In the genomic region with DNA sequence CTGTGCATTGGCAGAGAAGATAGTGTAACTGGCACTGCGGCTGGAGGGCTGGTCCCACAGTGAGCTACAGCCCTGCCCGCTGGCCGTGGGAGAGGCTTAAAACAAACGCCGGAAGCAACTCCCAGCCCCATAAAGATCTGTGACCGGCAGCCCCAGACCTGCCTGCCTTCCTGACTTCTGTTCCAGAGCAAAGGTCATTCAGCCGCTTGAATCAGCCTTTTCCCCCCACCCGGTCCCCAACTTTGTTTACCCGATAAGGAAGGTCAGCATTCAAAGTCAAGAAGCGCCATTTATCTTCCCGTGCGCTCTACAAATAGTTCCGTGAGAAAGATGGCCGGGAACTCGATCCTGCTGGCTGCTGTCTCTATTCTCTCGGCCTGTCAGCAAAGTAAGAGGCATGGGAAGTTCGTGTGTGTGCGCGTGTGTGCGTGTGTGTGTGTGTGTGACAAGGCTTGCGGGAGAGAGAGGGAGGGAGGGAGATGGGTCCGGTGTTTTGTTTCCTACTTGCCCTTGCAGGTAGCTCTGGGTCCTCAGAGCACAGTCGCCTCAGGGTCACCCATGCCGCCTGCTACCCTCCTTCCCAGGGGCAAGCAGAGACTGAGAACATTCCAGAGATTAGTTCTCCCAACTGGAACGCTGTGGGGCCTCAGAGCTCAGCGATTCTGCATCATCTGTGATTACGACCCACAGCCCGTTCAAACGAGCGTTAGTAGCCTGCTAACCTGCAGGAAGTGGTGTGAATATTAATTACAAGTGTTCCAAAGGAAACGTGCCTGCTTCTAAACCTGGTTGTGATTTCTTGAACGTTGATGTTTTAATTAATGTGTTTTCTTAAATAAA, we compare ENCODE assay signal across 8 cellular contexts. TPM values are rescaled to one million over a fixed set of nuclear protein-coding genes. Genes with fewer than 3 reads are reported as not detected.
DNase-seq lines count a peak whose midpoint lies in the region; ATAC-seq and TF ChIP-seq lines count a peak whose summit lies in the region.

MGST2 (plus strand) TSS at position 130 of the 840 bp plus-strand sequence; CDS start at position 331, 201 bp downstream.

- H3K4me1 ChIP-seq in transverse colon = peaks cover 7 to 49% (median 31%) of the 10 kb centered on the region in 4 donors

- TF ChIP-seq EP300 in transverse colon (IDR thresholded peaks at IDR 0.05; ENCODE audit: low read depth) = no peak

- H3K27me3 Mint-ChIP-seq in activated T-cell treated with anti-CD3 and anti-CD28 coated beads, Interleukin-2, amount 50 U/mL, for 4 hours (ENCODE audit: low read depth) = peaks cover under 1% of the 10 kb centered on the region

- in situ Hi-C loops in transverse colon (cut with MboI; ENCODE audit: low pct_ligation_motif_present in 1 of 4, low pct_unique_long_range_greater_than_20kb in 1 of 4, low sequenced_read_pairs in 3 of 4) = no loop called here

- ATAC-seq in GM19324 (IDR thresholded peaks at IDR 0.05; ENCODE audit: low FRiP score, unreplicated experiment) = peak; percentile 80
- ATAC-seq in HG03432 (IDR thresholded peaks at IDR 0.05; ENCODE audit: unreplicated experiment) = peak; percentile 92
- peak; percentile 66 to 70 for ATAC-seq in activated T-cell treated with anti-CD3 and anti-CD28 coated beads, Interleukin-2, amount 50 U/mL, for 4 hours

- peaks cover 9% of the 10 kb centered on the region for H3K4me1 Mint-ChIP-seq in activated T-cell treated with anti-CD3 and anti-CD28 coated beads, Interleukin-2, amount 50 U/mL, for 4 hours (ENCODE audit: low read depth)

- H3K9me3 Mint-ChIP-seq in activated T-cell treated with anti-CD3 and anti-CD28 coated beads, Interleukin-2, amount 50 U/mL, for 4 hours = no peaks in the 10 kb centered on the region

- H3K36me3 Mint-ChIP-seq in activated T-cell treated with anti-CD3 and anti-CD28 coated beads, Interleukin-2, amount 50 U/mL, for 4 hours (ENCODE audit: insufficient read depth) = no peaks in the 10 kb centered on the region

- H3K27ac ChIP-seq in transverse colon = peak within 1 kb of the TSS; percentile 85 to 90 (median 88)

- H3K27me3 ChIP-seq in transverse colon = no peaks in the 10 kb centered on the region

- intact Hi-C loops in transverse colon (cut with DNase I; ENCODE audit: low total_unique reads) = no loop called here

- peak; percentile 80 for DNase-seq in COLO668 (lab: John Stamatoyannopoulos, UW; ENCODE audit: unreplicated experiment)
- peak; percentile 79 for DNase-seq in NCI-H748 (lab: John Stamatoyannopoulos, UW; ENCODE audit: unreplicated experiment)
- no peak for DNase-seq in activated T-cell treated with anti-CD3 and anti-CD28 coated beads, Interleukin-2, amount 50 U/mL, for 4 hours
- peak; percentile 59 for DNase-seq in fibroblast of mammary gland (ENCODE audit: low read depth)
- DNase-seq in myocyte (ENCODE audit: low read depth) = peak; percentile 73
- peak; percentile 91 for DNase-seq in transverse colon

- 0 to 2% methylated on average over 8 to 32 of the region's 32 CpGs for WGBS in transverse colon (ENCODE audit: low coverage in 1 of 2), 2 donors

- no peaks in the 10 kb centered on the region for H3K36me3 ChIP-seq in transverse colon

- H3K9me3 ChIP-seq in transverse colon = no peaks in the 10 kb centered on the region

- peak within 1 kb of the TSS; percentile 79 for H3K4me3 Mint-ChIP-seq in activated T-cell treated with anti-CD3 and anti-CD28 coated beads, Interleukin-2, amount 50 U/mL, for 4 hours

- peak; percentile 75 for TF ChIP-seq POLR2A in transverse colon (IDR thresholded peaks at IDR 0.05)

- TF ChIP-seq CTCF in fibroblast of mammary gland (conservative IDR thresholded peaks at IDR 0.05; ENCODE audit: control insufficient read depth, insufficient read depth, low read depth, low read length) (no peak), transverse colon (IDR thresholded peaks at IDR 0.05) (no peak)

- H3K4me3 ChIP-seq in fibroblast of mammary gland (ENCODE audit: control insufficient read depth, low read depth, low read length) = peak within 1 kb of the TSS; percentile 57
- peak within 1 kb of the TSS; percentile 10 to 54 (median 46) for H3K4me3 ChIP-seq in transverse colon

RNA-seq across cellular contexts. Expression of gene MGST2, which starts in this region (rescaled TPM):
- 1 to 10 TPM; 1.5 to 2.2 (median 1.8) TPM for total RNA-seq in activated T-cell treated with anti-CD3 and anti-CD28 coated beads, Interleukin-2, amount 50 U/mL, for 4 hours
- 16.1 and 17.8 TPM in 2 replicates for total RNA-seq in myocyte
- polyA plus RNA-seq in myocyte (2012) = 17.1 TPM
- 10 to 100 TPM in 3 of 4 donors, 1 to 10 TPM in 1; 3.4 to 91.5 (median 39.4) TPM for total RNA-seq in transverse colon
